Comparison of ENCODE assay signal across 17 cellular contexts in the genomic region with DNA sequence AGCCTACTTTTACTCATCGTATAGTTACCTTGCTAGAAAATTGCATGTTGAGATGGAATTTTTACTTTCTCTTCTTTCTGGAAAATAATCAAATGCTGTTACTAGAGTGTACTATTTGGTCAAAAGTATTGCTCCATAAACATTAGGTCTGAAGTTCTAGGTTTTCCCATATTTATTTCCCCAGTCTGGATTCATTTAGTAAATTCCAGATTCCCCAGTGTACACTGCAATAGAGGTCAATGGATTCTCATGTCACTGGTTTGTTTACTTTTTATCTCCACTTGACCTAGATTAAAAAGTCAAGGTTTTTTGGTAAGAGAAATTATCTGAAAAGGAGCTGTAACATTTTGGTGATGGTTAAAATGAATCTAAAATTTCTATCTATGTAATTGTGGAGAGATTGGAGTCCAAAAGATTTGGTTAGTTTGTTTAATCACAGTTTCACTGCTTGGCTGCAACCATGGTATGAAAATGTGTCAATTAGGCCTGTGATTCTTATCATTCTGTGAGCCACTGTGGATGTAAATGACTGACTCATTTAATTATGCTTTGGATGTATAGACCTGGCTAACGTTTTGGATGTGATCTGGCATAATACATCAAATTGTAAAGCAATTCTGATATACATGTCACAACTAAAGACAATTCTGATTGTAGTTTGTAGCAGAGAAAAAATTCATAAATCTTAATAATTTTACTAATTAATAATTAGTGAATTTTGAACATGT. TPM values are rescaled to one million over a fixed set of nuclear protein-coding genes. Genes with fewer than 3 reads are reported as not detected.
"Had no signal": no experiment of that assay in that cellular context is flagged by ENCODE, and none has a peak within 500 bp of the region (broad histone marks: within the 10 kb centered on the region; RNA-seq: fewer than 3 reads in every experiment).

No MANE protein-coding gene starts in this region.

- H3K36me3 ChIP-seq: ovary, transverse colon had no signal

- H3K27me3 ChIP-seq: ovary, transverse colon had no signal

- H3K27ac ChIP-seq: foreskin keratinocyte, ovary, transverse colon had no signal

- H3K4me1 ChIP-seq: foreskin keratinocyte, transverse colon had no signal

- DNase-seq: activated CD4-positive, alpha-beta T cell treated with anti-CD3 and anti-CD28 coated beads for 4 hours; activated CD8-positive, alpha-beta T cell treated with anti-CD3 and anti-CD28 coated beads for 36 hours; activated effector memory CD4-positive, alpha-beta T cell treated with anti-CD3 and anti-CD28 coated beads, Interleukin-2, amount 50 U/mL, for 16 hours; activated T-cell treated with anti-CD3 and anti-CD28 coated beads, Interleukin-2, amount 50 U/mL, for 48 hours; amniotic stem cell; caudate nucleus; foreskin keratinocyte; head of caudate nucleus; ovary; stimulated activated CD4-positive, alpha-beta T cell treated with anti-CD3 and anti-CD28 coated beads, Interleukin-4, amount 100 ng/mL, for 24 hours; stimulated activated naive CD4-positive, alpha-beta T cell; substantia nigra; transverse colon had no signal

- H3K4me3 ChIP-seq: ovary, transverse colon had no signal

- H3K9me3 ChIP-seq: ovary, transverse colon had no signal

RNA-seq across cellular contexts. Expression of gene STEAP4, which starts 32.7 kb away (rescaled TPM):
- total RNA-seq: activated CD8-positive, alpha-beta T cell treated with anti-CD3 and anti-CD28 coated beads for 36 hours; activated naive CD4-positive, alpha-beta T cell treated with anti-CD3 and anti-CD28 coated beads, Interleukin-2, amount 50 U/mL, for 72 hours; lung microvascular endothelial cell; neural crest cell; T-helper 1 cell treated with Interleukin-12 subunit alpha and Interleukin-12 subunit beta and Interleukin-4 antibody, amounts not matched to agents 30 ng/mL and 1 ng/mL, for 36 hours had no signal
